ENCODE assay signal across 14 cellular contexts in genomic region chr16:72860726-72861562, GRCh38.
"Had no signal": no experiment of that assay in that cellular context is flagged by ENCODE, and none has a peak within 500 bp of the region (broad histone marks: within the 10 kb centered on the region; RNA-seq: fewer than 3 reads in every experiment).

No MANE protein-coding gene starts in this region.

- H3K9me3 ChIP-seq: esophagus muscularis mucosa, ovary, spleen, suprapubic skin had no signal

- H3K4me3 ChIP-seq: cardiac muscle cell, coronary artery, esophagus muscularis mucosa, hepatocyte, ovary, spleen, suprapubic skin had no signal

- H3K27me3 ChIP-seq: cardiac muscle cell, esophagus muscularis mucosa, hepatocyte, ovary, spleen, suprapubic skin had no signal

- H3K4me3 Mint-ChIP-seq: activated naive CD8-positive, alpha-beta T cell treated with anti-CD3 and anti-CD28 coated beads, Interleukin-2, amount 50 U/mL, for 24 hours; activated T-helper 1 cell treated with anti-CD3 and anti-CD28 coated beads, Interleukin-12 subunit alpha, Interleukin-12 subunit beta, Interleukin-2, Interleukin-4 antibody, amounts not matched to agents 30 ng/mL and 10 ng/mL and 1 ng/mL, durations not matched to agents 14 hours and 24 hours and 36 hours; stimulated activated naive CD8-positive, alpha-beta T cell treated with anti-CD3 and anti-CD28 coated beads, Interleukin-15, Interleukin-2, amounts not matched to agents 100 ng/mL and 50 ng/mL, for 24 hours had no signal

- H3K4me1 ChIP-seq: spleen, suprapubic skin had no signal

- H3K4me1 Mint-ChIP-seq: activated naive CD8-positive, alpha-beta T cell treated with anti-CD3 and anti-CD28 coated beads, Interleukin-2, amount 50 U/mL, for 24 hours had no signal

- H3K27ac ChIP-seq: cardiac muscle cell, esophagus muscularis mucosa, hepatocyte, ovary, spleen, suprapubic skin had no signal

- ATAC-seq: activated naive CD8-positive, alpha-beta T cell treated with anti-CD3 and anti-CD28 coated beads, Interleukin-2, amount 50 U/mL, for 24 hours; sciatic nerve had no signal

- H3K27ac Mint-ChIP-seq: activated naive CD8-positive, alpha-beta T cell treated with anti-CD3 and anti-CD28 coated beads, Interleukin-2, amount 50 U/mL, for 24 hours; activated T-helper 1 cell treated with anti-CD3 and anti-CD28 coated beads, Interleukin-12 subunit alpha, Interleukin-12 subunit beta, Interleukin-2, Interleukin-4 antibody, amounts not matched to agents 30 ng/mL and 10 ng/mL and 1 ng/mL, durations not matched to agents 14 hours and 24 hours and 36 hours; stimulated activated naive CD8-positive, alpha-beta T cell treated with anti-CD3 and anti-CD28 coated beads, Interleukin-15, Interleukin-2, amounts not matched to agents 100 ng/mL and 50 ng/mL, for 24 hours had no signal

- H3K36me3 ChIP-seq: cardiac muscle cell, ovary had no signal

- FAIRE-seq: keratinocyte had no signal

- DNase-seq: activated CD4-positive, CD25-positive, alpha-beta regulatory T cell treated with anti-CD3 and anti-CD28 coated beads, Interleukin-2, amount 50 U/mL, for 72 hours; activated naive CD4-positive, alpha-beta T cell treated with Interleukin-2 at 50 U/mL for 16 hours; activated naive CD8-positive, alpha-beta T cell treated with anti-CD3 and anti-CD28 coated beads, Interleukin-2, amount 50 U/mL, for 24 hours; ovary; spleen had no signal

- H3K9me3 Mint-ChIP-seq: activated naive CD8-positive, alpha-beta T cell treated with anti-CD3 and anti-CD28 coated beads, Interleukin-2, amount 50 U/mL, for 24 hours; activated T-helper 1 cell treated with anti-CD3 and anti-CD28 coated beads, Interleukin-12 subunit alpha, Interleukin-12 subunit beta, Interleukin-2, Interleukin-4 antibody, amounts not matched to agents 30 ng/mL and 10 ng/mL and 1 ng/mL, durations not matched to agents 14 hours and 24 hours and 36 hours; stimulated activated naive CD8-positive, alpha-beta T cell treated with anti-CD3 and anti-CD28 coated beads, Interleukin-15, Interleukin-2, amounts not matched to agents 100 ng/mL and 50 ng/mL, for 24 hours had no signal
